Comparison of ENCODE assay signal across 27 cellular contexts in the genomic region with DNA sequence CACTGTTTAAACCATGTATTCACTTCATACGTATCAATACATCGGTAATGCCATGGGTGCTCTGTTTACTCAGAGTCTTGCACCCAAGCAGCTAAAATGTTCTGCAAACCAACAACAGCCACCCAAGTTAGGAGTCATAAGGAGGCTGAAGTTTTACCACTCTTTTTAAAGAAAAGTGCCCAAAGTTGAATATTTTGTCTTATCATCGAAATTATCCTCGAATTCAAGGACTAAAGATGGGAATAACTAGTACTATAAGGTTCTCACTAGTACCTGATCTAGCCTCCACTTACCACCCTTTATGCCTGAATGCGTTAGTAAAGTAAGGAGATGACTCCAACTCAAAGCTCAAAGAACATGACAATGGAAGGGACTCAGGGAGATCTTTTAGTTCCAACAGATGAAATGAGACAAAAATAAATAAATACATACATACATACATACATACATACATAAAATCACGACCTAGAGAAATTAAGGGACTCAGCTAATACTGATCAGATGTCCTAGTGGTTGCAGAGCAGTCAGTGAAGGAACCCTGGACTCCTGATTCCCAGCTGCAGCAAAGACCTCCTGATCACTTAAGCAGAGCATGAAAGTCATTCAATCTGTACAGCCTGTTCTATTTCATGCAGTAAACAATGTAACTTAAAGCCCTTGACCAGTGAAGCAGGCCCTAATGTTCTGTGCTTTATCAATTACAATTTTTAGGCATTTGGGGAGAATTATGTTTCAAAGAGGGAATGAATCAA.
"Had no signal": no experiment of that assay in that cellular context is flagged by ENCODE, and none has a peak within 500 bp of the region (broad histone marks: within the 10 kb centered on the region; RNA-seq: fewer than 3 reads in every experiment).

No MANE protein-coding gene starts in this region.

- H3K9ac ChIP-seq: SK-N-SH had no signal

- H3K4me3 ChIP-seq: adrenal gland, body of pancreas, breast epithelium, MG63, Peyer's patch, SJSA1 had no signal

- H3K9me3 ChIP-seq: adrenal gland, body of pancreas, breast epithelium, MG63, Peyer's patch, SJSA1, SK-N-SH had no signal

- H3K4me1 ChIP-seq: SJSA1 had no signal

- H3K4me2 ChIP-seq: SK-N-SH had no signal

- H3K9me2 ChIP-seq: SK-N-SH had no signal

- H3K27me3 ChIP-seq: adrenal gland, body of pancreas, breast epithelium, MG63, Peyer's patch, SJSA1 had no signal

- H3K27ac ChIP-seq: adrenal gland, body of pancreas, breast epithelium, Peyer's patch, SJSA1 had no signal

- DNase-seq: activated CD4-positive, alpha-beta T cell treated with anti-CD3 and anti-CD28 coated beads, Interleukin-2, amount 10 ng/mL, durations not matched to agents 24 days and 14 days; activated CD4-positive, alpha-beta T cell treated with anti-CD3 and anti-CD28 coated beads, Interleukin-2, amount 50 U/mL, for 4 hours; activated CD8-positive, alpha-beta T cell treated with anti-CD3 and anti-CD28 coated beads for 36 hours; activated gamma-delta T cell treated with Interleukin-2 at 50 U/mL for 16 hours; activated naive CD4-positive, alpha-beta T cell treated with anti-CD3 and anti-CD28 coated beads for 36 hours; activated T-cell treated with anti-CD3 and anti-CD28 coated beads, Interleukin-2, amount 50 U/mL, for 1 hour; adrenal gland; body of pancreas; Karpas-422; MG63; NCI-H1048; NCI-H1105 treated with DMSO at 0.1 percent for 48 hours; NCI-H1436; NCI-H1694; NCI-H1930; NCI-H2081 treated with DMSO at 0.1 percent for 48 hours; NCI-H510A; NCI-H526; NCI-H748 treated with DMSO at 0.1 percent for 48 hours; NK-92 treated with Interleukin-12 subunit alpha and Interleukin-12 subunit beta, amount 100 ng/mL, for 24 hours; Peyer's patch; RPMI8226; SHP77 treated with DMSO at 0.1 percent for 48 hours; SK-N-SH had no signal

- ATAC-seq: activated CD8-positive, alpha-beta T cell treated with anti-CD3 and anti-CD28 coated beads for 36 hours; activated naive CD4-positive, alpha-beta T cell treated with anti-CD3 and anti-CD28 coated beads, Interleukin-2, amount 50 U/mL, for 72 hours; body of pancreas had no signal
